In genomic region chr9:78539188-78539587, GRCh38 we compare ENCODE assay signal across 22 cellular contexts.
"Had no signal": no experiment of that assay in that cellular context is flagged by ENCODE, and none has a peak within 500 bp of the region (broad histone marks: within the 10 kb centered on the region; RNA-seq: fewer than 3 reads in every experiment).

No MANE protein-coding gene starts in this region.

- ATAC-seq: activated T-helper 17 cell treated with anti-CD3 and anti-CD28 coated beads, Interleukin-2, amount 50 U/mL, for 72 hours; gastroesophageal sphincter; naive thymus-derived CD4-positive, alpha-beta T cell; T-helper 17 cell had no signal

- H3K4me1 ChIP-seq: esophagus squamous epithelium, gastroesophageal sphincter, left ventricle myocardium inferior, thyroid gland had no signal

- H3K27me3 ChIP-seq: esophagus squamous epithelium, gastroesophageal sphincter, thyroid gland had no signal

- DNase-seq: activated CD4-positive, alpha-beta T cell treated with anti-CD3 and anti-CD28 coated beads for 1 hour; activated CD4-positive, alpha-beta T cell treated with anti-CD3 and anti-CD28 coated beads, Interleukin-2, amount 50 U/mL, for 1 hour; activated CD8-positive, alpha-beta memory T cell treated with anti-CD3 and anti-CD28 coated beads, Interleukin-2, amount 50 U/mL, for 4 hours; activated naive CD4-positive, alpha-beta T cell; activated naive CD8-positive, alpha-beta T cell treated with anti-CD3 and anti-CD28 coated beads for 36 hours; activated T-cell treated with anti-CD3 and anti-CD28 coated beads, Interleukin-2, amount 50 U/mL, for 24 hours; central memory CD4-positive, alpha-beta T cell; effector memory CD4-positive, alpha-beta T cell; esophagus squamous epithelium; head of caudate nucleus; left ventricle myocardium inferior; naive thymus-derived CD4-positive, alpha-beta T cell; occipital lobe; posterior cingulate gyrus; retina; stimulated activated CD4-positive, alpha-beta T cell treated with anti-CD3 and anti-CD28 coated beads, Interleukin-12 subunit alpha, Interleukin-12 subunit beta, amount 100 ng/mL, for 4 hours; stimulated activated CD4-positive, alpha-beta T cell treated with anti-CD3 and anti-CD28 coated beads, Interleukin-4, amount 100 ng/mL, for 4 hours; T-helper 17 cell; thyroid gland had no signal

- H3K27ac ChIP-seq: esophagus squamous epithelium, gastroesophageal sphincter, left ventricle myocardium inferior, thyroid gland had no signal

- H3K4me3 ChIP-seq: esophagus squamous epithelium, gastroesophageal sphincter, left ventricle myocardium inferior, thyroid gland had no signal

- H3K36me3 ChIP-seq: esophagus squamous epithelium, gastroesophageal sphincter, left ventricle myocardium inferior, thyroid gland had no signal

- H3K9me3 ChIP-seq: esophagus squamous epithelium, gastroesophageal sphincter, thyroid gland had no signal

- FAIRE-seq: endothelial cell of umbilical vein had no signal
